ENCODE assay signal across 14 cellular contexts in genomic region chr5:55634204-55634785, GRCh38.
DNase-seq lines count a peak whose midpoint lies in the region; ATAC-seq and TF ChIP-seq lines count a peak whose summit lies in the region.
"Had no signal": no experiment of that assay in that cellular context is flagged by ENCODE, and none has a peak within 500 bp of the region (broad histone marks: within the 10 kb centered on the region; RNA-seq: fewer than 3 reads in every experiment).

No MANE protein-coding gene starts in this region.

- BruUV-seq in MCF 10A (replicated peaks; lab: Mats Ljungman, UMichigan), result no TSS peak

- no peaks in the 10 kb centered on the region for H3K27me3 ChIP-seq in muscle layer of colon (ENCODE audit: control insufficient read depth in 1 of 2, insufficient read depth in 2 of 2, low read length in 2 of 2)

- no peak overlapping the region for H3K9ac ChIP-seq in muscle layer of colon (ENCODE audit: low read length)

- POLR2A ChIA-PET in MCF 10A (lab: Yijun Ruan, JAX), result interaction anchor here (1.0 kb wide), 1 partner anchor 29 kb away, joined by 3 read pairs; no protein-coding TSS in a partner anchor

- WGBS in urinary bladder, result 55% methylated on average over 1 of the region's 1 CpG

- no peaks in the 10 kb centered on the region for H3K9me3 ChIP-seq in muscle layer of colon (ENCODE audit: low read length)

- no peaks in the 10 kb centered on the region for H3K27me3 Mint-ChIP-seq in MCF 10A (ENCODE audit: insufficient read depth, unreplicated experiment)

- no peak for DNase-seq in Right ventricle myocardium superior
- no peak for DNase-seq in cardiac septum (ENCODE audit: low spot score)
- no peak for DNase-seq in MCF 10A (ENCODE audit: unreplicated experiment)
- no peak for DNase-seq in activated CD4-positive, alpha-beta T cell treated with anti-CD3 and anti-CD28 coated beads for 4 hours
- DNase-seq: activated effector memory CD4-positive, alpha-beta T cell treated with anti-CD3 and anti-CD28 coated beads, Interleukin-2, amount 50 U/mL, for 16 hours; GOT3; head of caudate nucleus; NCI-H2171 treated with DMSO at 0.1 percent for 48 hours; occipital lobe had no signal

- H3K27ac ChIP-seq in muscle layer of colon (ENCODE audit: low read depth, low read length) (peak overlapping the region; percentile 77), urinary bladder (ENCODE audit: low read depth) (peak overlapping the region; percentile 50)

- intact Hi-C loops in Right ventricle myocardium superior (cut with DNase I) (no loop called here), cardiac septum (cut with DNase I) (no loop called here), MCF 10A (cut with micrococcal nuclease) (no loop called here)

- CTCF ChIA-PET in MCF 10A (lab: Yijun Ruan, JAX), result interaction anchor here (0.7 to 0.8 kb wide), 2 partner anchors 89 to 638 kb away, joined by 3 read pairs; no protein-coding TSS in a partner anchor

- H3K36me3 ChIP-seq in muscle layer of colon (ENCODE audit: insufficient read depth, low read length) (no peaks in the 10 kb centered on the region), urinary bladder (ENCODE audit: insufficient read depth) (no peaks in the 10 kb centered on the region)

- no peaks in the 10 kb centered on the region for H3K9me3 Mint-ChIP-seq in MCF 10A (ENCODE audit: unreplicated experiment)
- H3K9me3 Mint-ChIP-seq: CD14-positive monocyte had no signal

- peak; percentile 31 for ATAC-seq in Right ventricle myocardium superior (ENCODE audit: poor library complexity)
- ATAC-seq in HG02885 (IDR thresholded peaks at IDR 0.05; ENCODE audit: poor library complexity, unreplicated experiment), result no peak
- no peak for ATAC-seq in HG03378 (IDR thresholded peaks at IDR 0.05; ENCODE audit: unreplicated experiment)

- H3K4me1 ChIP-seq in muscle layer of colon (ENCODE audit: insufficient read depth, low read length) (peaks cover 61% of the 10 kb centered on the region), urinary bladder (ENCODE audit: insufficient read depth) (no peaks in the 10 kb centered on the region)

- peaks cover 24% of the 10 kb centered on the region for H3K4me1 Mint-ChIP-seq in MCF 10A (ENCODE audit: insufficient read depth, unreplicated experiment)

- H3K4me3 Mint-ChIP-seq in MCF 10A (ENCODE audit: unreplicated experiment), result peak overlapping the region; percentile 55
- H3K4me3 Mint-ChIP-seq: CD14-positive monocyte had no signal

- peaks cover 19% of the 10 kb centered on the region for H3K36me3 Mint-ChIP-seq in MCF 10A (ENCODE audit: insufficient read depth, unreplicated experiment)

- H3K4me3 ChIP-seq in muscle layer of colon (ENCODE audit: low read depth in 1 of 2, low read length in 2 of 2) (no peak overlapping the region), urinary bladder (ENCODE audit: low read depth, low read length) (no peak overlapping the region)

- no peak overlapping the region for H3K27ac Mint-ChIP-seq in MCF 10A (ENCODE audit: low read depth, unreplicated experiment)
- H3K27ac Mint-ChIP-seq: CD14-positive monocyte had no signal

- TF ChIP-seq CTCF in MCF 10A (IDR thresholded peaks at IDR 0.05; ENCODE audit: unreplicated experiment), result no peak
